In genomic region chr1:211355873-211356272, GRCh38 we compare ENCODE assay signal across 12 cellular contexts.
"Had no signal": no experiment of that assay in that cellular context is flagged by ENCODE, and none has a peak within 500 bp of the region (broad histone marks: within the 10 kb centered on the region; RNA-seq: fewer than 3 reads in every experiment).

No MANE protein-coding gene starts in this region.

- H3K4me3 ChIP-seq: lower lobe of right lung, SJCRH30, thyroid gland had no signal

- ATAC-seq: esophagus mucosa, left colon, lower lobe of right lung had no signal

- H3K27me3 ChIP-seq: SJCRH30, thyroid gland had no signal

- H3K9me3 ChIP-seq: lower lobe of right lung, thyroid gland had no signal

- H2AFZ ChIP-seq: parathyroid adenoma had no signal

- H3K79me2 ChIP-seq: parathyroid adenoma had no signal

- DNase-seq: caudate nucleus; left colon; lower lobe of right lung; SJCRH30; stimulated activated CD4-positive, alpha-beta T cell treated with anti-CD3 and anti-CD28 coated beads, Interleukin-1b, Interleukin-23, amount 100 ng/mL, for 48 hours; thyroid gland had no signal

- FAIRE-seq: colon, islet of Langerhans, urothelium cell line had no signal

- H3K4me1 ChIP-seq: SJCRH30 had no signal

- H3K4me3 Mint-ChIP-seq: T-helper 2 cell treated with Interferon-gamma antibody and Interleukin-4, amounts not matched to agents 5 μg/mL and 100 μg/mL, for 36 hours had no signal

- H3K27ac ChIP-seq: lower lobe of right lung, parathyroid adenoma, SJCRH30, thyroid gland had no signal

- H3K36me3 ChIP-seq: thyroid gland had no signal

- H3K9ac ChIP-seq: parathyroid adenoma had no signal
